Comparison of ENCODE assay signal across 8 cellular contexts in the genomic region with DNA sequence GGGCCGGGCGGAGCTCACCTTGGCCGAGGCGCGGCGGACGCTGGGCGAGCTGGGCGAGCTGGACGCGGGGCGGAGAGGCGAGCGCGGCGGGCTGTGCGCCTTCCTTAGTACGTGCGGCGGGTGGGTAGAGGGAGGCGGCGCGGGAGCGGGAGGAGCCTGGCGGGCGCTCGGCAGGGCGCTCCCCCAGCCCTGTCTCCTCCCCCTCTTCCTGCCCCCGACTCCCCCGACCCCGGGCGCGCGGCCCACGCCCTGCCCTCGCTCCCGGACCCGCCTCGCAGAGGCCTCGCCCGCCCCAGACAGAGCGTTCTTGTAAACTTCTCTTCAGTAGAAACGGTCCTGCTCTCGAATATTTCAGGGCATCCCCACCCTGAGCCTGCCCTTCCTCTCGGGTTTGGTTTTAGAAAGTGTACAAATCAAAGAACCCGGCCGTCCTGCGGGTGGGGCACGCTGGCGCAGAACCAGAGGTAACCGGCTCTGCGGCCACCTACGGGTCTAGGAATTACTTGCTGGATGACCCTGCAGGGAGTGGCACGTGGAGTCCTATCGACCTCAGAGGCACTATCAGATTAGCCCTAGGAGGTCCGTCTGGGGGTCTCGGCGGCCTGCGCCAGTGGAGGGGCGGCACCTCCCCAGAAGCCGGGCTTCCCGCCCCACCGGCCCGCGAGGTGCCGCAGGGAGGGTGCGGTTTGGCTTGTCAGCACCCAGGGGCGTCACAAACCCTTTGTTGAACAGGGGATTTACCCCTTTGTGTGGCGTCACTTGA. TPM values are rescaled to one million over a fixed set of nuclear protein-coding genes. Genes with fewer than 3 reads are reported as not detected.
DNase-seq lines count a peak whose midpoint lies in the region; ATAC-seq and TF ChIP-seq lines count a peak whose summit lies in the region.

A gene with protein sequence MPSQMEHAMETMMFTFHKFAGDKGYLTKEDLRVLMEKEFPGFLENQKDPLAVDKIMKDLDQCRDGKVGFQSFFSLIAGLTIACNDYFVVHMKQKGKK (minus strand): TSS at position 126 of the 763 bp plus-strand sequence. CDS start 7,629 bp downstream, outside the sequence.

- ATAC-seq in stimulated activated memory B cell treated with anti-CD40 and anti-IgM and Interleukin-4, amounts not matched to agents 10 μg/mL and 1 μg/mL and 100 μg/mL, for 72 hours, result peak; percentile 81

- peak within 1 kb of the TSS; percentile 91 for H3K27ac Mint-ChIP-seq in stimulated activated memory B cell treated with anti-CD40 and anti-IgM and Interleukin-4, amounts not matched to agents 10 μg/mL and 1 μg/mL and 100 μg/mL, for 72 hours

- H3K36me3 Mint-ChIP-seq in stimulated activated memory B cell treated with anti-CD40 and anti-IgM and Interleukin-4, amounts not matched to agents 10 μg/mL and 1 μg/mL and 100 μg/mL, for 72 hours, result no peaks in the 10 kb centered on the region

- H3K9me3 Mint-ChIP-seq in stimulated activated memory B cell treated with anti-CD40 and anti-IgM and Interleukin-4, amounts not matched to agents 10 μg/mL and 1 μg/mL and 100 μg/mL, for 72 hours, result no peaks in the 10 kb centered on the region

- peaks cover 24% of the 10 kb centered on the region for H3K4me1 Mint-ChIP-seq in stimulated activated memory B cell treated with anti-CD40 and anti-IgM and Interleukin-4, amounts not matched to agents 10 μg/mL and 1 μg/mL and 100 μg/mL, for 72 hours

- TF ChIP-seq CTCF in epithelial cell of esophagus (IDR thresholded peaks at IDR 0.05; ENCODE audit: insufficient read depth, low read depth, low read length, missing control alignments), result no peak

- H3K27me3 Mint-ChIP-seq in stimulated activated memory B cell treated with anti-CD40 and anti-IgM and Interleukin-4, amounts not matched to agents 10 μg/mL and 1 μg/mL and 100 μg/mL, for 72 hours, result no peaks in the 10 kb centered on the region

- peak within 1 kb of the TSS; percentile 97 for H3K4me3 ChIP-seq in epithelial cell of esophagus (ENCODE audit: low read length)

- DNase-seq in NCI-H1436 (lab: John Stamatoyannopoulos, UW), result peak; percentile 65
- DNase-seq in NCI-H1436 treated with DMSO at 0.1 percent for 48 hours (lab: John Stamatoyannopoulos, UW), result no peak
- DNase-seq in NOMO-1 treated with dmso at 0.1 percent for 144 hours (lab: John Stamatoyannopoulos, UW; ENCODE audit: unreplicated experiment), result peak; percentile 48
- peak; percentile 69 for DNase-seq in activated T-cell treated with anti-CD3 and anti-CD28 coated beads for 1 hour (ENCODE audit: low read depth)
- DNase-seq in epithelial cell of esophagus (ENCODE audit: low read depth), result peak; percentile 88
- peak; percentile 65 for DNase-seq in mucosa of gallbladder (ENCODE audit: low spot score)
- DNase-seq in G401 (ENCODE audit: low spot score), result no peak

- H3K4me3 Mint-ChIP-seq in stimulated activated memory B cell treated with anti-CD40 and anti-IgM and Interleukin-4, amounts not matched to agents 10 μg/mL and 1 μg/mL and 100 μg/mL, for 72 hours, result peak within 1 kb of the TSS; percentile 98

- in situ Hi-C loops in G401 (cut with HindIII; ENCODE audit: low sequenced_read_pairs), result no loop called here

RNA-seq across cellular contexts. Expression of the gene that starts here (rescaled TPM):
- 212 TPM for total RNA-seq in mucosa of gallbladder
- not detected in 2 replicates for total RNA-seq in G401 (2014; rRNA removed; shearing (Covaris generic))

Comparison
In these comparisons a context has a peak if more than half of its experiments do, and no peak if none do; other contexts are left out.
1. RNA of the gene that starts here (total RNA-seq): 212 TPM in mucosa of gallbladder (single experiment); not detected in G401; every median in the first group is over 100 times any median in the second.
2. DNase-seq: peak in NCI-H1436 (single experiment), NOMO-1 treated with dmso at 0.1 percent for 144 hours (single experiment), activated T-cell treated with anti-CD3 and anti-CD28 coated beads for 1 hour (single experiment), epithelial cell of esophagus (single experiment) and mucosa of gallbladder (single experiment); none in NCI-H1436 treated with DMSO at 0.1 percent for 48 hours (single experiment) and G401 (single experiment).